Comparison of ENCODE assay signal across 8 cellular contexts in genomic region chr3:142578309-142579223, GRCh38. TPM values are rescaled to one million over a fixed set of nuclear protein-coding genes. Genes with fewer than 3 reads are reported as not detected.
DNase-seq lines count a peak whose midpoint lies in the region; ATAC-seq and TF ChIP-seq lines count a peak whose summit lies in the region.

Gene ATR, minus strand, starts transcription at chr3:142578733. Its CDS starts 29 bp downstream, at chr3:142578704.

- peak within 1 kb of the TSS; percentile 94 for H3K9ac ChIP-seq in KMS-11

- no peak for TF ChIP-seq CTCF in KMS-11 (conservative IDR thresholded peaks at IDR 0.05; ENCODE audit: low read depth, low read length)
- TF ChIP-seq CTCF in Peyer's patch (IDR thresholded peaks at IDR 0.05), result peak in 1 of 6 experiments; percentile 5

- peak within 1 kb of the TSS; percentile 78 for H2AFZ ChIP-seq in KMS-11 (ENCODE audit: low read depth)

- H3K4me1 ChIP-seq in KMS-11 (ENCODE audit: low read depth, poor library complexity, severe bottlenecking), result peaks cover 38% of the 10 kb centered on the region
- peaks cover 0 to 14% (median 7%) of the 10 kb centered on the region in 4 donors for H3K4me1 ChIP-seq in Peyer's patch

- DNase-seq in DMS53 treated with DMSO at 0.1 percent for 48 hours (lab: John Stamatoyannopoulos, UW; ENCODE audit: unreplicated experiment) (peak; percentile 84), Peyer's patch (peak; percentile 95 to 99 (median 99)), myocyte (ENCODE audit: low read depth) (peak; percentile 98)
- peak; percentile 97 to 98 for DNase-seq in activated T-cell treated with anti-CD3 and anti-CD28 coated beads, Interleukin-2, amount 50 U/mL, for 48 hours
- DNase-seq in stimulated activated CD8-positive, alpha-beta memory T cell treated with anti-CD3 and anti-CD28 coated beads, Interleukin-7, amount 100 ng/mL, for 48 hours (ENCODE audit: extremely low read depth in 1 of 2, low read depth in 1 of 2), result peak; percentile 91 to 95

- H3K79me2 ChIP-seq in KMS-11 (ENCODE audit: insufficient read depth, low read depth), result peaks cover 50% of the 10 kb centered on the region

- peak; percentile 68 to 76 for TF ChIP-seq POLR2A in Peyer's patch (IDR thresholded peaks at IDR 0.05)

- H3K36me3 ChIP-seq in KMS-11 (ENCODE audit: insufficient read depth) (peaks cover 4% of the 10 kb centered on the region; the same call in 1 of the 2 replicates), Peyer's patch (no peaks in the 10 kb centered on the region)

- 0 out of 2 replicates have a peak, but pooled peaks cover 3% of the 10 kb centered on the region for H4K20me1 ChIP-seq in KMS-11 (ENCODE audit: insufficient read depth)

- ATAC-seq in GM21737 (IDR thresholded peaks at IDR 0.05; ENCODE audit: unreplicated experiment) (peak; percentile 92), esophagus mucosa (peak; percentile 99)

- H3K9me3 ChIP-seq in Peyer's patch, result no peaks in the 10 kb centered on the region

- H3K4me3 ChIP-seq in KMS-11 (IDR thresholded peaks at IDR 0.05; ENCODE audit: insufficient read depth, low read depth, low read length), result peak within 1 kb of the TSS; percentile 93
- peak within 1 kb of the TSS; percentile 77 to 96 (median 86) for H3K4me3 ChIP-seq in Peyer's patch

- H3K4me2 ChIP-seq in KMS-11, result peak within 1 kb of the TSS; percentile 95

- H3K27ac ChIP-seq in KMS-11, result peak within 1 kb of the TSS; percentile 92
- H3K27ac ChIP-seq in Peyer's patch, result peak within 1 kb of the TSS; percentile 83 to 97 (median 94)

- H3K27me3 ChIP-seq in KMS-11 (ENCODE audit: insufficient read depth, low read depth) (no peaks in the 10 kb centered on the region), Peyer's patch (no peaks in the 10 kb centered on the region)

RNA-seq across cellular contexts. Expression of gene ATR, which starts in this region (rescaled TPM):
- total RNA-seq in Peyer's patch (10 to 100 TPM; 21.0 to 53.6 (median 23.9) TPM), esophagus mucosa (15.5 TPM), myocyte (13.9 and 16.8 TPM in 2 replicates)
- 4.6 TPM for polyA plus RNA-seq in myocyte (2012)

Comparison
In these comparisons a context has a peak if more than half of its experiments do, and no peak if none do; other contexts are left out.
1. Peak in every context shown above with its lines: DNase-seq, ATAC-seq, H3K4me3 ChIP-seq and H3K27ac ChIP-seq.